11 cellular contexts compared by ENCODE assay signal in genomic region chr1:66676616-66677298, GRCh38.
DNase-seq lines count a peak whose midpoint lies in the region; ATAC-seq and TF ChIP-seq lines count a peak whose summit lies in the region.
"Had no signal": no experiment of that assay in that cellular context is flagged by ENCODE, and none has a peak within 500 bp of the region (broad histone marks: within the 10 kb centered on the region; RNA-seq: fewer than 3 reads in every experiment).

No MANE protein-coding gene starts in this region.

- no peak overlapping the region for H3K4me3 Mint-ChIP-seq in T-helper 17 cell
- no peak overlapping the region for H3K4me3 Mint-ChIP-seq in Caco-2 (ENCODE audit: unreplicated experiment)
- H3K4me3 Mint-ChIP-seq: activated T-cell treated with anti-CD3 and anti-CD28 coated beads, Interleukin-2, amount 50 U/mL, for 4 hours; dendritic cell treated with granulocyte-macrophage colony-stimulating factor and Interleukin-4, amounts not matched to agents 40 ng/mL and 50 ng/mL, for 4 days had no signal

- H3K27me3 Mint-ChIP-seq in T-helper 17 cell = peaks cover 39% of the 10 kb centered on the region
- no peaks in the 10 kb centered on the region for H3K27me3 Mint-ChIP-seq in Caco-2 (ENCODE audit: insufficient read depth, unreplicated experiment)
- H3K27me3 Mint-ChIP-seq: dendritic cell treated with granulocyte-macrophage colony-stimulating factor and Interleukin-4, amounts not matched to agents 40 ng/mL and 50 ng/mL, for 4 days had no signal

- peaks cover 22% of the 10 kb centered on the region for H3K4me1 ChIP-seq in ACC112 (ENCODE audit: control insufficient read depth, insufficient read depth, low read length, unreplicated experiment)
- no peaks in the 10 kb centered on the region for H3K4me1 ChIP-seq in Caco-2

- BruUV-seq in Caco-2 (replicated peaks; lab: Mats Ljungman, UMichigan) = no TSS peak

- peak overlapping the region; percentile 54 for H3K27ac ChIP-seq in ACC112 (ENCODE audit: low read depth, low read length)
- no peak overlapping the region for H3K27ac ChIP-seq in RWPE1

- no peak for ATAC-seq in T-helper 17 cell
- no peak for ATAC-seq in activated CD4-positive, CD25-positive, alpha-beta regulatory T cell treated with anti-CD3 and anti-CD28 coated beads, Interleukin-2, amount 50 U/mL, for 24 hours
- ATAC-seq: activated T-cell treated with anti-CD3 and anti-CD28 coated beads, Interleukin-2, amount 50 U/mL, for 4 hours had no signal

- no peaks in the 10 kb centered on the region for H3K79me2 ChIP-seq in ACC112 (ENCODE audit: control insufficient read depth, insufficient read depth, low read length, unreplicated experiment)

- H2AFZ ChIP-seq in ACC112 (ENCODE audit: low read length, unreplicated experiment) = no peak overlapping the region

- no peak for TF ChIP-seq CTCF in RWPE1 (conservative IDR thresholded peaks at IDR 0.05; ENCODE audit: low read depth)
- TF ChIP-seq CTCF in Caco-2 (IDR thresholded peaks at IDR 0.05; ENCODE audit: insufficient read depth in 1 of 2, low read depth in 1 of 2, low read length in 1 of 2, severe bottlenecking in 1 of 2, unreplicated experiment in 1 of 2) = no peak

- intact Hi-C loops in Caco-2 (cut with micrococcal nuclease; ENCODE audit: unreplicated experiment) = no loop called here

- CTCF ChIA-PET in RWPE1 (lab: Yijun Ruan, JAX) (interaction anchor here (0.6 kb wide), 1 partner anchor 54 kb away, joined by 3 read pairs; no protein-coding TSS in a partner anchor), Caco-2 (lab: Charles Lee) (no interaction called here)

- no peaks in the 10 kb centered on the region for H3K4me1 Mint-ChIP-seq in T-helper 17 cell
- H3K4me1 Mint-ChIP-seq in Caco-2 (ENCODE audit: low read depth, unreplicated experiment) = no peaks in the 10 kb centered on the region

- H3K27ac Mint-ChIP-seq in T-helper 17 cell (no peak overlapping the region), Caco-2 (ENCODE audit: unreplicated experiment) (no peak overlapping the region)
- H3K27ac Mint-ChIP-seq: dendritic cell treated with granulocyte-macrophage colony-stimulating factor and Interleukin-4, amounts not matched to agents 40 ng/mL and 50 ng/mL, for 4 days had no signal

- H3K9me3 ChIP-seq in T-helper 17 cell (ENCODE audit: control insufficient read depth, low read length, poor library complexity, severe bottlenecking) (no peaks in the 10 kb centered on the region), Caco-2 (no peaks in the 10 kb centered on the region)

- H3K27me3 ChIP-seq in ACC112 (ENCODE audit: insufficient read depth, low read length) (no peaks in the 10 kb centered on the region), Caco-2 (replicated peaks; ENCODE audit: control insufficient read depth, insufficient read depth, low read length) (no peaks in the 10 kb centered on the region)

- POLR2A ChIA-PET in RWPE1 (lab: Yijun Ruan, JAX; ENCODE audit: low non-redundant PET) = no interaction called here
- POLR2A ChIA-PET in Caco-2 (lab: Charles Lee) = no interaction called here

- H3K36me3 Mint-ChIP-seq in T-helper 17 cell (ENCODE audit: low read depth) (peaks cover 2% of the 10 kb centered on the region), Caco-2 (ENCODE audit: insufficient read depth, unreplicated experiment) (no peaks in the 10 kb centered on the region)

- H3K36me3 ChIP-seq in ACC112 (ENCODE audit: insufficient read depth, low read length) (no peaks in the 10 kb centered on the region), Caco-2 (ENCODE audit: control insufficient read depth, insufficient read depth, low read length) (no peaks in the 10 kb centered on the region)

- no peaks in the 10 kb centered on the region for H3K9me3 Mint-ChIP-seq in Caco-2 (ENCODE audit: unreplicated experiment)
- H3K9me3 Mint-ChIP-seq: activated T-cell treated with anti-CD3 and anti-CD28 coated beads, Interleukin-2, amount 50 U/mL, for 4 hours; dendritic cell treated with granulocyte-macrophage colony-stimulating factor and Interleukin-4, amounts not matched to agents 40 ng/mL and 50 ng/mL, for 4 days had no signal

- H3K4me3 ChIP-seq in ACC112 (ENCODE audit: low read depth, low read length) = no peak overlapping the region
- no peak overlapping the region for H3K4me3 ChIP-seq in Caco-2 (ENCODE audit: low read depth, low read length)

- DNase-seq in RWPE1 (ENCODE audit: low spot score) (peak; percentile 28), fibroblast of peridontal ligament (ENCODE audit: extremely low read depth) (peak; percentile 72), non-pigmented ciliary epithelial cell (ENCODE audit: low read depth) (peak; percentile 60), T-helper 17 cell (no peak), NCI-H2081 (lab: John Stamatoyannopoulos, UW) (no peak), Caco-2 (no peak)
- DNase-seq: activated T-cell treated with anti-CD3 and anti-CD28 coated beads, Interleukin-2, amount 50 U/mL, for 4 hours; NCI-H1930 had no signal

Comparison
In these comparisons a context has a peak if more than half of its experiments do, and no peak if none do; other contexts are left out.
1. DNase-seq: peak in RWPE1 (single experiment), fibroblast of peridontal ligament (single experiment) and non-pigmented ciliary epithelial cell (single experiment); none in T-helper 17 cell (0 of 3), NCI-H2081 (0 of 2) and Caco-2 (0 of 2).